In genomic region chr5:124634228-124634819, GRCh38 we compare ENCODE assay signal across 12 cellular contexts.
DNase-seq lines count a peak whose midpoint lies in the region; ATAC-seq and TF ChIP-seq lines count a peak whose summit lies in the region.
"Had no signal": no experiment of that assay in that cellular context is flagged by ENCODE, and none has a peak within 500 bp of the region (broad histone marks: within the 10 kb centered on the region; RNA-seq: fewer than 3 reads in every experiment).

No MANE protein-coding gene starts in this region.

- no peaks in the 10 kb centered on the region for H3K36me3 ChIP-seq in Panc1 (ENCODE audit: control insufficient read depth, insufficient read depth, low read length)

- TF ChIP-seq POLR2A in erythroblast (IDR thresholded peaks at IDR 0.05; ENCODE audit: low read length) = no peak

- TF ChIP-seq CTCF in Panc1 (IDR thresholded peaks at IDR 0.05) = no peak
- TF ChIP-seq CTCF in GM13976 (IDR thresholded peaks at IDR 0.05; ENCODE audit: borderline replicate concordance, control extremely low read depth, extremely low read depth, insufficient read depth, missing control alignments) = no peak

- POLR2A ChIA-PET in Panc1 (lab: Charles Lee) = no interaction called here

- H3K27ac ChIP-seq in Panc1 (ENCODE audit: low read length) = peak overlapping the region; percentile 94

- BruUV-seq in Panc1 (replicated peaks; lab: Mats Ljungman, UMichigan) = no TSS peak

- ATAC-seq in Panc1 = peak; percentile 78
- ATAC-seq: activated CD8-positive, alpha-beta T cell treated with anti-CD3 and anti-CD28 coated beads for 36 hours; naive thymus-derived CD8-positive, alpha-beta T cell had no signal

- H3K27me3 ChIP-seq in Panc1 (ENCODE audit: control insufficient read depth, insufficient read depth, low read length) = no peaks in the 10 kb centered on the region

- CTCF ChIA-PET in Panc1 (lab: Charles Lee) = no interaction called here

- H3K9me3 ChIP-seq in Panc1 (ENCODE audit: control insufficient read depth, insufficient read depth, low read depth, low read length) = no peaks in the 10 kb centered on the region

- H3K4me1 ChIP-seq in Panc1 (ENCODE audit: control insufficient read depth, insufficient read depth, low read length) = peaks cover 44% of the 10 kb centered on the region

- no peak overlapping the region for H3K4me3 ChIP-seq in Panc1 (ENCODE audit: low read depth in 2 of 2, low read length in 2 of 2)

- DNase-seq in HCEC 1CT (peak; percentile 73), Panc1 (ENCODE audit: low read depth, low spot score) (no peak), fibroblast of gingiva (ENCODE audit: low read depth) (peak; percentile 31), renal cortical epithelial cell (ENCODE audit: low read depth) (peak; percentile 90), GM13976 (ENCODE audit: low spot score) (no peak), T-helper 9 cell (no peak), erythroblast (lab: John Stamatoyannopoulos, UW) (no peak), GM03348 (ENCODE audit: low spot score) (no peak)
- DNase-seq: activated CD8-positive, alpha-beta T cell treated with anti-CD3 and anti-CD28 coated beads for 36 hours; activated naive CD4-positive, alpha-beta T cell treated with anti-CD3 and anti-CD28 coated beads, Interleukin-2, amount 10 ng/mL, durations not matched to agents 7 days and 5 days; naive thymus-derived CD8-positive, alpha-beta T cell; NCI-H510A had no signal

- intact Hi-C loops in Panc1 (cut with micrococcal nuclease; ENCODE audit: unreplicated experiment) = no loop called here

- in situ Hi-C loops in Panc1 (cut with HindIII; ENCODE audit: low pct_unique_long_range_greater_than_20kb, low sequenced_read_pairs) = no loop called here
- in situ Hi-C loops in GM13976 (cut with MboI; ENCODE audit: low sequenced_read_pairs, unreplicated experiment) = no loop called here

Comparison
In these comparisons a context has a peak if more than half of its experiments do, and no peak if none do; other contexts are left out.
1. DNase-seq: peak in HCEC 1CT (single experiment), fibroblast of gingiva (single experiment) and renal cortical epithelial cell (single experiment); none in Panc1 (single experiment), GM13976 (single experiment), T-helper 9 cell (single experiment), erythroblast (0 of 2) and GM03348 (single experiment).